In the genomic region with DNA sequence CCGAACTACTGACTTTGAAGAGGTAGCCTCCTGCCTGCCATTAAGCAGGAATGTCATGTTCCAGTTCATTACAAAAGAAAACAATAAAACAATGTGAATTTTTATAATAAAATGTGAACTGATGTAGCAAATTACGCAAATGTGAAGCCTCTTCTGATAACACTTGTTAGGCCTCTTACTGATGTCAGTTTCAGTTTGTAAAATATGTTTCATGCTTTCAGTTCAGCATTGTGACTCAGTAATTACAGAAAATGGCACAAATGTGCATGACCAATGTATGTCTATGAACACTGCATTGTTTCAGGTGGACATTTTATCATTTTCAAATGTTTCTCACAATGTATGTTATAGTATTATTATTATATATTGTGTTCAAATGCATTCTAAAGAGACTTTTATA, we compare ENCODE assay signal across 8 cellular contexts.
DNase-seq lines count a peak whose midpoint lies in the region; ATAC-seq and TF ChIP-seq lines count a peak whose summit lies in the region.

No MANE protein-coding gene starts in this region.

- peak overlapping the region; percentile 71 for H3K4me3 Mint-ChIP-seq in HFFc6
- H3K4me3 Mint-ChIP-seq in naive thymus-derived CD8-positive, alpha-beta T cell = peak overlapping the region in 5 of 10 donors; percentile 8 to 65 (median 59)

- no peaks in the 10 kb centered on the region; the same call in 1 of the 2 replicates for H3K9me3 Mint-ChIP-seq in HFFc6
- H3K9me3 Mint-ChIP-seq in naive thymus-derived CD8-positive, alpha-beta T cell = no peaks in the 10 kb centered on the region

- peaks cover 42% of the 10 kb centered on the region for H3K36me3 Mint-ChIP-seq in HFFc6 (ENCODE audit: low read depth)
- H3K36me3 Mint-ChIP-seq in naive thymus-derived CD8-positive, alpha-beta T cell = peaks cover 24 to 40% (median 34%) of the 10 kb centered on the region in 3 donors

- POLR2A ChIA-PET in naive thymus-derived CD8-positive, alpha-beta T cell (lab: Charles Lee) = interaction anchor here (0.6 to 1.6 kb wide), 3 partner anchors 37 to 99 kb away, joined by 3 to 4 read pairs (median 3); no protein-coding TSS in a partner anchor

- DNase-seq in HFFc6 (no peak), MV-4-11 (lab: John Stamatoyannopoulos, UW) (peak; percentile 51), KBM-7 (no peak), mucosa of gallbladder (ENCODE audit: low spot score) (no peak), AG08396 (ENCODE audit: low spot score) (no peak), posterior vena cava (ENCODE audit: low spot score) (no peak)
- DNase-seq in naive thymus-derived CD8-positive, alpha-beta T cell = no peak

- peak overlapping the region; percentile 80 for H3K27ac Mint-ChIP-seq in HFFc6
- H3K27ac Mint-ChIP-seq in naive thymus-derived CD8-positive, alpha-beta T cell = peak overlapping the region in 9 of 10 donors; percentile 85 to 96 (median 92)

- in situ Hi-C loops in KBM-7 (cut with MboI; ENCODE audit: low pct_unique_long_range_greater_than_20kb, low sequenced_read_pairs) = no loop called here

- no peak for TF ChIP-seq CTCF in HFFc6 (IDR thresholded peaks at IDR 0.05)

- intact Hi-C loops in posterior vena cava (cut with DNase I) = no loop called here

- peak; percentile 27 for ATAC-seq in GM18520 (IDR thresholded peaks at IDR 0.05; ENCODE audit: unreplicated experiment)
- peak; percentile 26 to 33 for ATAC-seq in naive thymus-derived CD8-positive, alpha-beta T cell

- H3K27me3 Mint-ChIP-seq in HFFc6 (ENCODE audit: insufficient read depth) = peaks cover 31% of the 10 kb centered on the region
- no peaks in the 10 kb centered on the region for H3K27me3 Mint-ChIP-seq in naive thymus-derived CD8-positive, alpha-beta T cell

- H3K4me1 Mint-ChIP-seq in HFFc6 (ENCODE audit: low read depth) = peaks cover 76% of the 10 kb centered on the region
- H3K4me1 Mint-ChIP-seq in naive thymus-derived CD8-positive, alpha-beta T cell = peaks cover 37 to 84% (median 56%) of the 10 kb centered on the region in 4 donors
